10 cellular contexts compared by ENCODE assay signal in genomic region chr9:121651014-121651294, GRCh38. TPM values are rescaled to one million over a fixed set of nuclear protein-coding genes. Genes with fewer than 3 reads are reported as not detected.
DNase-seq lines count a peak whose midpoint lies in the region; ATAC-seq and TF ChIP-seq lines count a peak whose summit lies in the region.
"Had no signal": no experiment of that assay in that cellular context is flagged by ENCODE, and none has a peak within 500 bp of the region (broad histone marks: within the 10 kb centered on the region; RNA-seq: fewer than 3 reads in every experiment).

No MANE protein-coding gene starts in this region.

- peak overlapping the region; percentile 96 for H2BK120ac ChIP-seq in trophoblast cell (ENCODE audit: insufficient read depth, low read length, poor library complexity)

- 10 to 18% methylated on average over 5 of the region's 9 CpGs for WGBS in gastroesophageal sphincter (ENCODE audit: low coverage in 1 of 2), 2 donors
- no CpG with 5 or more reads among the region's 9 CpGs for WGBS in trophoblast cell (ENCODE audit: extremely low coverage, insufficient coverage, insufficient read length)

- H4K20me1 ChIP-seq in BLaER1 treated with 17β-estradiol and CSF1 and Interleukin-3, amounts not matched to agents 10 nM and 100 nM, result peaks cover 0 to 56% (median 6%) of the 10 kb centered on the region in 11 experiments; a peak in 13 of 22 replicates

- ATAC-seq in gastroesophageal sphincter (no peak), HG03457 (IDR thresholded peaks at IDR 0.05; ENCODE audit: unreplicated experiment) (no peak), GM21576 (IDR thresholded peaks at IDR 0.05; ENCODE audit: unreplicated experiment) (no peak)

- H3K14ac ChIP-seq in trophoblast cell (ENCODE audit: low read length), result peak overlapping the region; percentile 81

- TF ChIP-seq EP300 in gastroesophageal sphincter (IDR thresholded peaks at IDR 0.05), result no peak

- H4K12ac ChIP-seq in trophoblast cell (ENCODE audit: low read depth, low read length), result peak overlapping the region; percentile 63

- H4K8ac ChIP-seq in trophoblast cell (ENCODE audit: low read depth, low read length), result peak overlapping the region; percentile 72

- no peaks in the 10 kb centered on the region for H3K36me3 ChIP-seq in BLaER1 treated with 17β-estradiol and CSF1 and Interleukin-3, amounts not matched to agents 10 nM and 100 nM
- H3K36me3 ChIP-seq in gastroesophageal sphincter, result no peaks in the 10 kb centered on the region
- peaks cover 3 to 7% of the 10 kb centered on the region in 2 experiments for H3K36me3 ChIP-seq in trophoblast cell (ENCODE audit: control insufficient read depth in 1 of 2, insufficient read depth in 2 of 2, low read length in 2 of 2)
- H3K36me3 ChIP-seq: SJSA1 had no signal

- H4K91ac ChIP-seq in trophoblast cell (ENCODE audit: low read depth, low read length), result peak overlapping the region; percentile 94

- DNase-seq in NCI-H69 (lab: John Stamatoyannopoulos, UW) (peak; percentile 69), trophoblast cell (no peak), iPS-NIHi7 (ENCODE audit: extremely low spot score) (no peak), NOMO-1 (lab: John Stamatoyannopoulos, UW; ENCODE audit: unreplicated experiment in 2 of 2) (no peak)
- DNase-seq: GF-D8 had no signal

- no peak overlapping the region for H3K23ac ChIP-seq in trophoblast cell (ENCODE audit: low read length)

- TF ChIP-seq CTCF in gastroesophageal sphincter (IDR thresholded peaks at IDR 0.05), result no peak

- no peaks in the 10 kb centered on the region for H3K9me3 ChIP-seq in BLaER1 treated with 17β-estradiol and CSF1 and Interleukin-3, amounts not matched to agents 10 nM and 100 nM (replicated peaks in 1 of 11)
- H3K9me3 ChIP-seq in gastroesophageal sphincter (no peaks in the 10 kb centered on the region), trophoblast cell (ENCODE audit: insufficient read depth, low read depth, low read length) (peaks cover 2% of the 10 kb centered on the region)
- H3K9me3 ChIP-seq: SJSA1 had no signal

- peak overlapping the region; percentile 80 for H3K4ac ChIP-seq in trophoblast cell (ENCODE audit: low read depth, low read length)

- peak overlapping the region; percentile 45 for H2AK5ac ChIP-seq in trophoblast cell (ENCODE audit: low read length)

- H3K27me3 ChIP-seq in BLaER1 treated with 17β-estradiol and CSF1 and Interleukin-3, amounts not matched to agents 10 nM and 100 nM, result peaks cover 34 to 45% (median 37%) of the 10 kb centered on the region in 11 experiments
- no peaks in the 10 kb centered on the region for H3K27me3 ChIP-seq in gastroesophageal sphincter
- H3K27me3 ChIP-seq in trophoblast cell (ENCODE audit: insufficient read depth, low read length), result no peaks in the 10 kb centered on the region

- peak overlapping the region; percentile 48 to 77 (median 72); a peak in 19 of 20 replicates for H3K4me3 ChIP-seq in BLaER1 treated with 17β-estradiol and CSF1 and Interleukin-3, amounts not matched to agents 10 nM and 100 nM
- H3K4me3 ChIP-seq in gastroesophageal sphincter (peak overlapping the region; percentile 41 to 72), trophoblast cell (ENCODE audit: low read depth, low read length) (peak overlapping the region; percentile 57)

- peak overlapping the region in 1 of 11 experiments; percentile 74; a peak in 3 of 22 replicates for H3K27ac ChIP-seq in BLaER1 treated with 17β-estradiol and CSF1 and Interleukin-3, amounts not matched to agents 10 nM and 100 nM
- peak overlapping the region in 3 of 4 donors; percentile 69 to 76 (median 69) for H3K27ac ChIP-seq in gastroesophageal sphincter
- peak overlapping the region; percentile 78 for H3K27ac ChIP-seq in trophoblast cell (ENCODE audit: low read depth, low read length)
- H3K27ac ChIP-seq: SJSA1 had no signal

- H2BK12ac ChIP-seq in trophoblast cell (ENCODE audit: low read length), result peak overlapping the region; percentile 98

- peak overlapping the region; percentile 74 for H2BK5ac ChIP-seq in trophoblast cell (ENCODE audit: low read depth, low read length, poor library complexity)

- TF ChIP-seq POLR2A in gastroesophageal sphincter (IDR thresholded peaks at IDR 0.05), result no peak

- peaks cover 36 to 72% (median 60%) of the 10 kb centered on the region in 10 experiments for H3K4me1 ChIP-seq in BLaER1 treated with 17β-estradiol and CSF1 and Interleukin-3, amounts not matched to agents 10 nM and 100 nM
- H3K4me1 ChIP-seq in gastroesophageal sphincter (peaks cover 0 to 76% (median 22%) of the 10 kb centered on the region in 3 donors), trophoblast cell (ENCODE audit: control insufficient read depth in 1 of 2, insufficient read depth in 2 of 2, low read length in 2 of 2) (peaks cover 44 to 51% of the 10 kb centered on the region in 2 experiments)

- peaks cover 21% of the 10 kb centered on the region for H3K79me2 ChIP-seq in trophoblast cell (ENCODE audit: control insufficient read depth, insufficient read depth, low read length, poor library complexity)

- H2AFZ ChIP-seq in trophoblast cell (ENCODE audit: insufficient read depth, low read length, poor library complexity), result peak overlapping the region; percentile 96

- H3K9ac ChIP-seq in BLaER1 treated with 17β-estradiol and CSF1 and Interleukin-3, amounts not matched to agents 10 nM and 100 nM, result peak overlapping the region in 6 of 11 experiments; percentile 66 to 83 (median 78); a peak in 8 of 22 replicates
- H3K9ac ChIP-seq in trophoblast cell (ENCODE audit: low read length), result no peak overlapping the region

- H3K79me1 ChIP-seq in trophoblast cell (ENCODE audit: low read length), result peaks cover 40% of the 10 kb centered on the region

- peak overlapping the region; percentile 85 to 100 (median 97) for H3K4me2 ChIP-seq in BLaER1 treated with 17β-estradiol and CSF1 and Interleukin-3, amounts not matched to agents 10 nM and 100 nM
- H3K4me2 ChIP-seq in trophoblast cell (ENCODE audit: low read length), result peak overlapping the region; percentile 97

- peak overlapping the region; percentile 97 for H3K18ac ChIP-seq in trophoblast cell (ENCODE audit: low read length)

RNA-seq across cellular contexts. Expression of gene DAB2IP, which starts 0.5 kb away (rescaled TPM):
- total RNA-seq in gastroesophageal sphincter, result 10 to 100 TPM; 42.0 to 93.4 (median 47.9) TPM
- 22.7 and 24.2 TPM in 2 replicates for polyA plus RNA-seq in trophoblast cell (2013)
